ENCODE assay signal across 16 cellular contexts in genomic region chr1:161217831-161218230, GRCh38. TPM values are rescaled to one million over a fixed set of nuclear protein-coding genes. Genes with fewer than 3 reads are reported as not detected.
DNase-seq lines count a peak whose midpoint lies in the region; ATAC-seq and TF ChIP-seq lines count a peak whose summit lies in the region.
"Had no signal": no experiment of that assay in that cellular context is flagged by ENCODE, and none has a peak within 500 bp of the region (broad histone marks: within the 10 kb centered on the region; RNA-seq: fewer than 3 reads in every experiment).

No MANE protein-coding gene starts in this region.

- no peak overlapping the region for H3K56ac ChIP-seq in mesendoderm (ENCODE audit: low read length)

- no peak for TF ChIP-seq CTCF in right lobe of liver (IDR thresholded peaks at IDR 0.05)
- no peak for TF ChIP-seq CTCF in suprapubic skin (IDR thresholded peaks at IDR 0.05)

- POLR2A ChIA-PET in activated CD4-positive, alpha-beta T cell treated with anti-CD3 and anti-CD28 coated beads, Interleukin-2, amount 10 ng/mL, durations not matched to agents 7 days and 5 days (lab: Charles Lee) = no interaction called here
- POLR2A ChIA-PET in activated CD4-positive, alpha-beta T cell treated with anti-CD3 and anti-CD28 coated beads for 36 hours (lab: Charles Lee) = no interaction called here

- no peak overlapping the region for H3K4me3 Mint-ChIP-seq in activated CD4-positive, alpha-beta T cell treated with anti-CD3 and anti-CD28 coated beads, Interleukin-2, amount 10 ng/mL, durations not matched to agents 7 days and 5 days
- no peak overlapping the region for H3K4me3 Mint-ChIP-seq in activated CD4-positive, alpha-beta T cell treated with anti-CD3 and anti-CD28 coated beads for 36 hours
- no peak overlapping the region for H3K4me3 Mint-ChIP-seq in activated T-helper 17 cell treated with anti-CD3 and anti-CD28 coated beads, Interleukin-2, amount 50 U/mL, for 72 hours
- H3K4me3 Mint-ChIP-seq: neural crest cell, type B pancreatic cell had no signal

- H3K18ac ChIP-seq in mesendoderm (ENCODE audit: low read length) = no peak overlapping the region

- no peak overlapping the region for H2BK120ac ChIP-seq in mesendoderm (ENCODE audit: low read depth, low read length)

- TF ChIP-seq EP300 in suprapubic skin (IDR thresholded peaks at IDR 0.05) = no peak

- H2BK5ac ChIP-seq in mesendoderm (ENCODE audit: low read length) = no peak overlapping the region

- no peak overlapping the region for H4K8ac ChIP-seq in mesendoderm (ENCODE audit: low read depth, low read length)

- H3K9me3 ChIP-seq in right lobe of liver = no peaks in the 10 kb centered on the region
- H3K9me3 ChIP-seq in suprapubic skin = no peaks in the 10 kb centered on the region

- H3K4me1 ChIP-seq in right lobe of liver = peaks cover 0 to 51% (median 8%) of the 10 kb centered on the region in 4 donors
- no peaks in the 10 kb centered on the region for H3K4me1 ChIP-seq in suprapubic skin
- H3K4me1 ChIP-seq in mesendoderm (ENCODE audit: control insufficient read depth, low read depth, low read length) = no peaks in the 10 kb centered on the region

- H3K27ac Mint-ChIP-seq in activated CD4-positive, alpha-beta T cell treated with anti-CD3 and anti-CD28 coated beads, Interleukin-2, amount 10 ng/mL, durations not matched to agents 7 days and 5 days = peak overlapping the region; percentile 82
- no peak overlapping the region for H3K27ac Mint-ChIP-seq in activated CD4-positive, alpha-beta T cell treated with anti-CD3 and anti-CD28 coated beads for 36 hours
- peak overlapping the region; percentile 79 for H3K27ac Mint-ChIP-seq in activated T-helper 17 cell treated with anti-CD3 and anti-CD28 coated beads, Interleukin-2, amount 50 U/mL, for 72 hours
- H3K27ac Mint-ChIP-seq: type B pancreatic cell had no signal

- H3K4me1 Mint-ChIP-seq in activated CD4-positive, alpha-beta T cell treated with anti-CD3 and anti-CD28 coated beads, Interleukin-2, amount 10 ng/mL, durations not matched to agents 7 days and 5 days = peaks cover 50% of the 10 kb centered on the region
- peaks cover 45% of the 10 kb centered on the region for H3K4me1 Mint-ChIP-seq in activated CD4-positive, alpha-beta T cell treated with anti-CD3 and anti-CD28 coated beads for 36 hours
- peaks cover 8% of the 10 kb centered on the region for H3K4me1 Mint-ChIP-seq in activated T-helper 17 cell treated with anti-CD3 and anti-CD28 coated beads, Interleukin-2, amount 50 U/mL, for 72 hours

- no peaks in the 10 kb centered on the region for H3K79me2 ChIP-seq in mesendoderm (ENCODE audit: control insufficient read depth, insufficient read depth, low read length)

- no peak overlapping the region for H4K5ac ChIP-seq in mesendoderm (ENCODE audit: low read length)

- DNase-seq in activated CD4-positive, alpha-beta T cell treated with anti-CD3 and anti-CD28 coated beads, Interleukin-2, amount 10 ng/mL, durations not matched to agents 7 days and 5 days = no peak
- no peak for DNase-seq in activated CD4-positive, alpha-beta T cell treated with anti-CD3 and anti-CD28 coated beads for 36 hours
- DNase-seq in right lobe of liver = no peak
- no peak for DNase-seq in suprapubic skin (ENCODE audit: low spot score in 2 of 2)
- no peak for DNase-seq in mesendoderm
- DNase-seq in HUDEP-2 (lab: John Stamatoyannopoulos, UW; ENCODE audit: unreplicated experiment in 76 of 76) = no peak
- DNase-seq: SHP77 treated with DMSO at 0.1 percent for 48 hours; stimulated activated CD4-positive, alpha-beta T cell treated with anti-CD3 and anti-CD28 coated beads, Interleukin-4, amount 100 ng/mL, for 4 hours; WERI-Rb-1 had no signal

- no peak overlapping the region for H3K23ac ChIP-seq in mesendoderm (ENCODE audit: low read length)

- H3K36me3 ChIP-seq in right lobe of liver (peaks cover 0 to 19% (median 11%) of the 10 kb centered on the region in 4 donors), suprapubic skin (peaks cover 25% of the 10 kb centered on the region), mesendoderm (ENCODE audit: control insufficient read depth, insufficient read depth, low read length) (peaks cover 7% of the 10 kb centered on the region)

- ATAC-seq in activated CD4-positive, alpha-beta T cell treated with anti-CD3 and anti-CD28 coated beads for 36 hours = no peak
- no peak for ATAC-seq in activated T-helper 17 cell treated with anti-CD3 and anti-CD28 coated beads, Interleukin-2, amount 50 U/mL, for 72 hours (replicated peaks)
- ATAC-seq in right lobe of liver (no peak), HG02571 (IDR thresholded peaks at IDR 0.05; ENCODE audit: unreplicated experiment) (no peak)

- H3K27me3 Mint-ChIP-seq in activated CD4-positive, alpha-beta T cell treated with anti-CD3 and anti-CD28 coated beads, Interleukin-2, amount 10 ng/mL, durations not matched to agents 7 days and 5 days = no peaks in the 10 kb centered on the region
- H3K27me3 Mint-ChIP-seq in activated CD4-positive, alpha-beta T cell treated with anti-CD3 and anti-CD28 coated beads for 36 hours = no peaks in the 10 kb centered on the region
- no peaks in the 10 kb centered on the region for H3K27me3 Mint-ChIP-seq in activated T-helper 17 cell treated with anti-CD3 and anti-CD28 coated beads, Interleukin-2, amount 50 U/mL, for 72 hours
- H3K27me3 Mint-ChIP-seq: type B pancreatic cell had no signal

- no peak overlapping the region for H3K9ac ChIP-seq in mesendoderm (ENCODE audit: low read length)

- H2BK15ac ChIP-seq in mesendoderm (replicated peaks; ENCODE audit: low read depth) = no peak overlapping the region

- no peak overlapping the region for H2AK5ac ChIP-seq in mesendoderm (ENCODE audit: low read length)

- TF ChIP-seq POLR2A in right lobe of liver (IDR thresholded peaks at IDR 0.05) = no peak
- TF ChIP-seq POLR2A in suprapubic skin (IDR thresholded peaks at IDR 0.05) = no peak

- 50% methylated on average over 3 of the region's 6 CpGs for WGBS in right lobe of liver (ENCODE audit: insufficient coverage, low coverage, low lambda C conversion rate, missing lambda C conversion rate)
- WGBS in suprapubic skin = 64% methylated on average over 6 of the region's 6 CpGs
- no CpG with 5 or more reads among the region's 6 CpGs for WGBS in mesendoderm (ENCODE audit: extremely low coverage, insufficient coverage, low lambda C conversion rate)

- no peak overlapping the region for H3K4ac ChIP-seq in mesendoderm (ENCODE audit: low read depth, low read length)

- H3K27me3 ChIP-seq in right lobe of liver (no peaks in the 10 kb centered on the region), suprapubic skin (no peaks in the 10 kb centered on the region), mesendoderm (ENCODE audit: insufficient read depth, low read length, poor library complexity) (no peaks in the 10 kb centered on the region)

- peaks cover 24% of the 10 kb centered on the region for H3K36me3 Mint-ChIP-seq in activated CD4-positive, alpha-beta T cell treated with anti-CD3 and anti-CD28 coated beads, Interleukin-2, amount 10 ng/mL, durations not matched to agents 7 days and 5 days (ENCODE audit: low read depth)
- H3K36me3 Mint-ChIP-seq in activated CD4-positive, alpha-beta T cell treated with anti-CD3 and anti-CD28 coated beads for 36 hours (ENCODE audit: low read depth) = peaks cover 22% of the 10 kb centered on the region
- peaks cover 25% of the 10 kb centered on the region for H3K36me3 Mint-ChIP-seq in activated T-helper 17 cell treated with anti-CD3 and anti-CD28 coated beads, Interleukin-2, amount 50 U/mL, for 72 hours (ENCODE audit: low read depth)

- H3K27ac ChIP-seq in right lobe of liver (peak overlapping the region; percentile 66 to 93 (median 90)), suprapubic skin (peak overlapping the region; percentile 18), mesendoderm (ENCODE audit: low read depth, low read length) (no peak overlapping the region)
- H3K27ac ChIP-seq: 22Rv1, WERI-Rb-1 had no signal

- no peaks in the 10 kb centered on the region for H3K79me1 ChIP-seq in mesendoderm (ENCODE audit: low read length)

- H3K4me3 ChIP-seq in right lobe of liver (peak overlapping the region in 1 of 3 donors; percentile 31), suprapubic skin (peak overlapping the region; percentile 39), mesendoderm (ENCODE audit: low read length) (no peak overlapping the region)

- CTCF ChIA-PET in activated CD4-positive, alpha-beta T cell treated with anti-CD3 and anti-CD28 coated beads, Interleukin-2, amount 10 ng/mL, durations not matched to agents 7 days and 5 days (lab: Charles Lee) = interaction anchor here (1.1 to 3.6 kb wide), 3 partner anchors 8 to 31 kb away, joined by 3 to 21 read pairs (median 3); no protein-coding TSS in a partner anchor
- CTCF ChIA-PET in activated CD4-positive, alpha-beta T cell treated with anti-CD3 and anti-CD28 coated beads for 36 hours (lab: Charles Lee) = interaction anchor here (0.5 to 4.1 kb wide), 3 partner anchors 9 to 52 kb away, joined by 3 to 25 read pairs (median 8); partner anchors contain the start of gene TOMM40L

- no peak overlapping the region for H3K4me2 ChIP-seq in mesendoderm (ENCODE audit: low read length)

- intact Hi-C loops in activated CD4-positive, alpha-beta T cell treated with anti-CD3 and anti-CD28 coated beads for 36 hours (cut with DNase I, micrococcal nuclease) = no loop called here
- intact Hi-C loops in right lobe of liver (cut with DNase I) = no loop called here

- H3K9me3 Mint-ChIP-seq in activated CD4-positive, alpha-beta T cell treated with anti-CD3 and anti-CD28 coated beads, Interleukin-2, amount 10 ng/mL, durations not matched to agents 7 days and 5 days = no peaks in the 10 kb centered on the region
- H3K9me3 Mint-ChIP-seq in activated CD4-positive, alpha-beta T cell treated with anti-CD3 and anti-CD28 coated beads for 36 hours (ENCODE audit: low read depth) = no peaks in the 10 kb centered on the region
- no peaks in the 10 kb centered on the region for H3K9me3 Mint-ChIP-seq in activated T-helper 17 cell treated with anti-CD3 and anti-CD28 coated beads, Interleukin-2, amount 50 U/mL, for 72 hours
- H3K9me3 Mint-ChIP-seq: neural crest cell, type B pancreatic cell had no signal

RNA-seq across cellular contexts. Expression of gene FCER1G, which starts 2.7 kb away (rescaled TPM):
- 1 to 10 TPM; 1.8 to 3.0 TPM for total RNA-seq in activated CD4-positive, alpha-beta T cell treated with anti-CD3 and anti-CD28 coated beads, Interleukin-2, amount 10 ng/mL, durations not matched to agents 7 days and 5 days
- 1 to 10 TPM in 1 of 2 experiments, under 1 TPM in 1; 0.98 to 2.2 TPM for total RNA-seq in activated CD4-positive, alpha-beta T cell treated with anti-CD3 and anti-CD28 coated beads for 36 hours
- 1 to 10 TPM; 1.1 to 2.2 TPM for total RNA-seq in activated T-helper 17 cell treated with anti-CD3 and anti-CD28 coated beads, Interleukin-2, amount 50 U/mL, for 72 hours
- total RNA-seq in right lobe of liver (10 to 100 TPM; 11.5 to 54.0 (median 19.0) TPM), suprapubic skin (10 to 100 TPM in 1 of 4 donors, 1 to 10 TPM in 2, not detected in 1; 2.3 to 12.6 (median 4.6) TPM)
- 0.56 TPM for polyA plus RNA-seq in mesendoderm (2013, experiment 1 of 2)
- polyA plus RNA-seq in mesendoderm (2013, experiment 2 of 2) = 0.80 TPM

RNA-seq across cellular contexts. Expression of gene APOA2, which starts 5.6 kb away (rescaled TPM):
- total RNA-seq in activated CD4-positive, alpha-beta T cell treated with anti-CD3 and anti-CD28 coated beads, Interleukin-2, amount 10 ng/mL, durations not matched to agents 7 days and 5 days = not detected
- total RNA-seq in activated CD4-positive, alpha-beta T cell treated with anti-CD3 and anti-CD28 coated beads for 36 hours = not detected
- not detected for total RNA-seq in activated T-helper 17 cell treated with anti-CD3 and anti-CD28 coated beads, Interleukin-2, amount 50 U/mL, for 72 hours
- total RNA-seq in right lobe of liver (over 10,000 TPM in 2 of 6 experiments, 1,000 to 10,000 TPM in 4; 3,802 to 16,527 (median 7,524) TPM), suprapubic skin (10 to 100 TPM in 1 of 4 donors, not detected in 3; 29.6 TPM)
- 0.60 TPM for polyA plus RNA-seq in mesendoderm (2013, experiment 1 of 2)
- 0.50 TPM for polyA plus RNA-seq in mesendoderm (2013, experiment 2 of 2)
- total RNA-seq: Daoy, LHCN-M2, neural crest cell had no signal

RNA-seq across cellular contexts. Expression of gene TOMM40L, which starts 8.0 kb away (rescaled TPM):
- total RNA-seq in activated CD4-positive, alpha-beta T cell treated with anti-CD3 and anti-CD28 coated beads, Interleukin-2, amount 10 ng/mL, durations not matched to agents 7 days and 5 days = 10 to 100 TPM; 16.7 to 17.3 TPM
- total RNA-seq in activated CD4-positive, alpha-beta T cell treated with anti-CD3 and anti-CD28 coated beads for 36 hours = 10 to 100 TPM; 12.3 to 13.2 TPM
- total RNA-seq in activated T-helper 17 cell treated with anti-CD3 and anti-CD28 coated beads, Interleukin-2, amount 50 U/mL, for 72 hours = 10 to 100 TPM in 1 of 2 donors, 1 to 10 TPM in 1; 9.2 to 20.2 TPM
- total RNA-seq in right lobe of liver (10 to 100 TPM in 3 of 6 experiments, 1 to 10 TPM in 3; 4.3 to 18.5 (median 8.1) TPM), suprapubic skin (10 to 100 TPM in 2 of 4 donors, 1 to 10 TPM in 2; 6.7 to 21.0 (median 8.7) TPM)
- polyA plus RNA-seq in mesendoderm (2013, experiment 1 of 2) = 12.4 TPM
- polyA plus RNA-seq in mesendoderm (2013, experiment 2 of 2) = 12.1 TPM

RNA-seq across cellular contexts. Expression of gene NDUFS2, which starts 15.7 kb away (rescaled TPM):
- total RNA-seq in activated CD4-positive, alpha-beta T cell treated with anti-CD3 and anti-CD28 coated beads, Interleukin-2, amount 10 ng/mL, durations not matched to agents 7 days and 5 days = 10 to 100 TPM; 74.2 to 82.1 TPM
- total RNA-seq in activated CD4-positive, alpha-beta T cell treated with anti-CD3 and anti-CD28 coated beads for 36 hours = 10 to 100 TPM; 71.8 to 92.0 TPM
- total RNA-seq in activated T-helper 17 cell treated with anti-CD3 and anti-CD28 coated beads, Interleukin-2, amount 50 U/mL, for 72 hours = 100 to 1,000 TPM in 1 of 2 donors, 10 to 100 TPM in 1; 96.5 to 102 TPM
- total RNA-seq in right lobe of liver (100 to 1,000 TPM in 5 of 6 experiments, 10 to 100 TPM in 1; 91.1 to 157 (median 107) TPM), suprapubic skin (100 to 1,000 TPM in 3 of 4 donors, 10 to 100 TPM in 1; 99.1 to 132 (median 112) TPM)
- 35.6 TPM for polyA plus RNA-seq in mesendoderm (2013, experiment 1 of 2)
- 35.4 TPM for polyA plus RNA-seq in mesendoderm (2013, experiment 2 of 2)

RNA-seq across cellular contexts. Expression of gene ADAMTS4, which starts 19.0 kb away (rescaled TPM):
- total RNA-seq in activated CD4-positive, alpha-beta T cell treated with anti-CD3 and anti-CD28 coated beads, Interleukin-2, amount 10 ng/mL, durations not matched to agents 7 days and 5 days = 1 to 10 TPM in 1 of 2 experiments, under 1 TPM in 1; 0.31 to 1.3 TPM
- under 1 TPM; 0.40 to 0.71 TPM for total RNA-seq in activated CD4-positive, alpha-beta T cell treated with anti-CD3 and anti-CD28 coated beads for 36 hours
- total RNA-seq in activated T-helper 17 cell treated with anti-CD3 and anti-CD28 coated beads, Interleukin-2, amount 50 U/mL, for 72 hours = 1 to 10 TPM; 2.2 to 3.1 TPM
- total RNA-seq in right lobe of liver (10 to 100 TPM in 1 of 6 experiments, 1 to 10 TPM in 3, under 1 TPM in 2; 0.29 to 11.0 (median 2.1) TPM), suprapubic skin (1 to 10 TPM in 3 of 4 donors, under 1 TPM in 1; 0.93 to 9.9 (median 6.3) TPM)
- 1.1 TPM for polyA plus RNA-seq in mesendoderm (2013, experiment 1 of 2)
- polyA plus RNA-seq in mesendoderm (2013, experiment 2 of 2) = 1.1 TPM

Comparison
In these comparisons a context has a peak if more than half of its experiments do, and no peak if none do; other contexts are left out.
1. RNA of gene APOA2, which starts 5.6 kb away (total RNA-seq): 3,802 to 16,527 TPM in right lobe of liver; not detected in activated CD4-positive, alpha-beta T cell treated with anti-CD3 and anti-CD28 coated beads, Interleukin-2, amount 10 ng/mL, durations not matched to agents 7 days and 5 days, not detected in activated CD4-positive, alpha-beta T cell treated with anti-CD3 and anti-CD28 coated beads for 36 hours, not detected in activated T-helper 17 cell treated with anti-CD3 and anti-CD28 coated beads, Interleukin-2, amount 50 U/mL, for 72 hours and 29.6 TPM in suprapubic skin; every median in the first group is over 100 times any median in the second.